In the genomic region with DNA sequence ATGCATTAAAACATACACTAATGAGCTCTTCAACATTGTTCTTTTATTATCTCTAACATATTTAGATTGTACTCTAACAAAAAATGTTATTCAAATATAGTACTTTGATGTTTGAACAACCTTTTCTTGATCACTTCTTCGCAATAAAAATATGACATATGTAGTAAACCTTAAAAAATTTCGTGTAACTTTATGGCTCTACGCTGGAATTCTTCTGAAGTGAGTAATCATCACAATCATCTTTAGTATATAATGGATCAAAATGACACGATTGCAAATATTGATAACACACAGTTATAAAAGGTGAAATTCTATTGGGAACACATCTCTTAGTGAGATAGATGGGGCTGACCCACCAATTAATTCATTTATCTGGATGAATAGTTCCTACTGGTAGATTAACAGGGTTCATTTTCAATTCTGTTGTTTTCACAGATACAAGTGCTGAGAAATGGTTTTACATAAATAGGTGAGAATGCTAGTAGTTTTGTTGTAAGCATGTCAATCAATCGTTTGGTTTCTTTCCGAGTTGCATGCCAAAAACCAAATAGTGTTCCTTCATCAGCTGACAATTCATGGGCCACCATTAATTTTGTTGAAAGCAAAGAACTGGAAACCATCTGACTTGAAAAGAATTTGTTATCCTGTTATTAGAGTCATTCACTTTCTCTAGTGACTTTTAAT, we compare ENCODE assay signal across 8 cellular contexts. TPM values are rescaled to one million over a fixed set of nuclear protein-coding genes. Genes with fewer than 3 reads are reported as not detected.
DNase-seq lines count a peak whose midpoint lies in the region; ATAC-seq, FAIRE-seq and TF ChIP-seq lines count a peak whose summit lies in the region.

No MANE protein-coding gene starts in this region.

- H3K4me3 ChIP-seq in GM08714 (ENCODE audit: low read length), result peak overlapping the region; percentile 96; the same call in 1 of the 2 replicates
- peak overlapping the region; percentile 100 for H3K4me3 ChIP-seq in PC-3 (ENCODE audit: low read length)
- peak overlapping the region; percentile 59 to 91 (median 79) for H3K4me3 ChIP-seq in endothelial cell of umbilical vein (replicated peaks in 1 of 3; ENCODE audit: insufficient read depth in 1 of 3, low read depth in 1 of 3, low read length in 3 of 3)
- H3K4me3 ChIP-seq in ovary, result peak overlapping the region; percentile 71

- H3F3A ChIP-seq in PC-3 (ENCODE audit: low read length, unreplicated experiment), result no peaks in the 10 kb centered on the region

- H3K27ac ChIP-seq in PC-3 (ENCODE audit: low read length) (no peak overlapping the region), endothelial cell of umbilical vein (ENCODE audit: insufficient read depth, low read depth, low read length) (peak overlapping the region; percentile 86), ovary (no peak overlapping the region)

- dilution Hi-C loops in endothelial cell of umbilical vein (cut with MboI; ENCODE audit: extremely low pct_ligation_motif_present, low sequenced_read_pairs), result no loop called here

- 62 to 68% (median 62%) methylated on average over 6 of the region's 6 CpGs for WGBS in ovary, 3 donors

- intact Hi-C loops in PC-3 (cut with micrococcal nuclease), result no loop called here
- intact Hi-C loops in endothelial cell of umbilical vein (cut with micrococcal nuclease), result loop anchor here (1.0 to 5.0 kb wide), 2 partner anchors 178 to 214 kb away; a partner anchor contains a TSS
- intact Hi-C loops in ovary (cut with DNase I), result no loop called here

- ATAC-seq in PC-3 (no peak), HG03045 (IDR thresholded peaks at IDR 0.05; ENCODE audit: unreplicated experiment) (no peak)

- no peaks in the 10 kb centered on the region for H3K9me3 ChIP-seq in PC-3 (ENCODE audit: low read length)
- H3K9me3 ChIP-seq in endothelial cell of umbilical vein (replicated peaks; ENCODE audit: control insufficient read depth, insufficient read depth, low read length), result no peaks in the 10 kb centered on the region
- no peaks in the 10 kb centered on the region for H3K9me3 ChIP-seq in ovary

- peak; percentile 57 for DNase-seq in PC-3
- DNase-seq in endothelial cell of umbilical vein (ENCODE audit: low read depth, low spot score), result peak; percentile 24
- DNase-seq in ovary, result no peak
- DNase-seq in GM03348 (ENCODE audit: low spot score), result no peak
- no peak for DNase-seq in NCI-H1105 treated with DMSO at 0.1 percent for 48 hours (lab: John Stamatoyannopoulos, UW)
- DNase-seq in NCI-H2081 (lab: John Stamatoyannopoulos, UW), result no peak

- H3K4me2 ChIP-seq in PC-3 (ENCODE audit: low read length), result peak overlapping the region; percentile 83
- peak overlapping the region; percentile 89 for H3K4me2 ChIP-seq in endothelial cell of umbilical vein (ENCODE audit: insufficient read depth, low read length)

- TF ChIP-seq POLR2A in endothelial cell of umbilical vein (IDR thresholded peaks at IDR 0.05; ENCODE audit: low read depth, low read length), result no peak
- no peak for TF ChIP-seq POLR2A in ovary (IDR thresholded peaks at IDR 0.05)

- H3K4me1 ChIP-seq in PC-3 (ENCODE audit: insufficient read depth, low read length), result peaks cover 11% of the 10 kb centered on the region
- peaks cover 9% of the 10 kb centered on the region for H3K4me1 ChIP-seq in endothelial cell of umbilical vein (ENCODE audit: control insufficient read depth, extremely low read depth, insufficient read depth, low read length)
- H3K4me1 ChIP-seq in ovary (ENCODE audit: insufficient read depth), result peaks cover 3% of the 10 kb centered on the region

- CTCF ChIA-PET in PC-3 (lab: Charles Lee) (no interaction called here), endothelial cell of umbilical vein (lab: Charles Lee) (interaction anchor here (1.1 to 1.9 kb wide), 2 partner anchors 14 to 17 kb away, joined by 3 to 6 read pairs; no protein-coding TSS in a partner anchor)

- H2AFZ ChIP-seq in PC-3 (ENCODE audit: low read length), result no peak overlapping the region
- no peak overlapping the region for H2AFZ ChIP-seq in endothelial cell of umbilical vein (ENCODE audit: low read depth, low read length)

- no peaks in the 10 kb centered on the region for H4K20me1 ChIP-seq in PC-3 (ENCODE audit: low read length)
- no peaks in the 10 kb centered on the region for H4K20me1 ChIP-seq in endothelial cell of umbilical vein (replicated peaks; ENCODE audit: control insufficient read depth, extremely low read depth, insufficient read depth, low read length)

- POLR2A ChIA-PET in PC-3 (lab: Charles Lee; ENCODE audit: unreplicated experiment), result interaction anchor here (0.7 kb wide), 1 partner anchor 37 kb away, joined by 3 read pairs; no protein-coding TSS in a partner anchor
- POLR2A ChIA-PET in endothelial cell of umbilical vein (lab: Charles Lee), result interaction anchor here (0.5 kb wide), 1 partner anchor 10 kb away, joined by 4 read pairs; no protein-coding TSS in a partner anchor

- H3K9ac ChIP-seq in PC-3 (ENCODE audit: low read length), result peak overlapping the region; percentile 97
- H3K9ac ChIP-seq in endothelial cell of umbilical vein (replicated peaks; ENCODE audit: extremely low read depth, insufficient read depth, low read length), result peak overlapping the region; percentile 99

- TF ChIP-seq CTCF in PC-3 (conservative IDR thresholded peaks at IDR 0.05; ENCODE audit: low read depth, low read length) (no peak), endothelial cell of umbilical vein (IDR thresholded peaks at IDR 0.05; ENCODE audit: extremely low read depth in 1 of 2, insufficient read depth in 1 of 2, low read depth in 1 of 2, low read length in 2 of 2) (no peak), ovary (IDR thresholded peaks at IDR 0.05) (no peak)

- no peak for TF ChIP-seq EP300 in ovary (IDR thresholded peaks at IDR 0.05)

- no peaks in the 10 kb centered on the region for H3K27me3 ChIP-seq in PC-3 (ENCODE audit: low read length)
- no peaks in the 10 kb centered on the region for H3K27me3 ChIP-seq in endothelial cell of umbilical vein (ENCODE audit: control insufficient read depth in 2 of 2, insufficient read depth in 2 of 2, low read length in 2 of 2)
- H3K27me3 ChIP-seq in ovary, result no peaks in the 10 kb centered on the region

- H3K9me2 ChIP-seq in PC-3 (replicated peaks; ENCODE audit: low read length), result no peaks in the 10 kb centered on the region

- BruUV-seq in PC-3 (replicated peaks; lab: Mats Ljungman, UMichigan), result no TSS peak
- no TSS peak for BruUV-seq in endothelial cell of umbilical vein (replicated peaks; lab: Mats Ljungman, UMichigan)

- H3K9me1 ChIP-seq in endothelial cell of umbilical vein (replicated peaks; ENCODE audit: control insufficient read depth, extremely low read depth, insufficient read depth, low read length), result no peaks in the 10 kb centered on the region

- FAIRE-seq in endothelial cell of umbilical vein (lab: Jason Lieb, UNC), result peak; percentile 8

- H3K79me2 ChIP-seq in PC-3 (ENCODE audit: low read length), result peaks cover 58% of the 10 kb centered on the region
- peaks cover 29% of the 10 kb centered on the region for H3K79me2 ChIP-seq in endothelial cell of umbilical vein (ENCODE audit: control insufficient read depth, insufficient read depth, low read length)

- peaks cover 13% of the 10 kb centered on the region; the same call in 1 of the 2 replicates for H3K36me3 ChIP-seq in PC-3 (ENCODE audit: low read depth, low read length)
- peaks cover 4 to 8% of the 10 kb centered on the region in 2 experiments for H3K36me3 ChIP-seq in endothelial cell of umbilical vein (ENCODE audit: control insufficient read depth in 2 of 2, extremely low read depth in 1 of 2, insufficient read depth in 2 of 2, low read length in 2 of 2)
- H3K36me3 ChIP-seq in ovary, result no peaks in the 10 kb centered on the region

TF ChIP-seq in endothelial cell of umbilical vein, 7 proteins besides CTCF, POLR2A, EP300 and RAD21:
- TF ChIP-seq GATA2 (IDR thresholded peaks at IDR 0.05; ENCODE audit: insufficient read depth, insufficient read length, low read depth, low read length), result no peak
- TF ChIP-seq FOS (IDR thresholded peaks at IDR 0.05; ENCODE audit: borderline replicate concordance, insufficient read depth, low read length), result no peak
- no peak for TF ChIP-seq EZH2 (IDR thresholded peaks at IDR 0.05; ENCODE audit: borderline replicate concordance, low read depth, low read length, severe bottlenecking)
- TF ChIP-seq, protein P1, sequence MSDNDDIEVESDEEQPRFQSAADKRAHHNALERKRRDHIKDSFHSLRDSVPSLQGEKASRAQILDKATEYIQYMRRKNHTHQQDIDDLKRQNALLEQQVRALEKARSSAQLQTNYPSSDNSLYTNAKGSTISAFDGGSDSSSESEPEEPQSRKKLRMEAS (IDR thresholded peaks at IDR 0.05; ENCODE audit: insufficient read depth, insufficient read length), result no peak
- no peak for TF ChIP-seq MYC (IDR thresholded peaks at IDR 0.05; ENCODE audit: low read depth, low read length)
- no peak for TF ChIP-seq JUN (IDR thresholded peaks at IDR 0.05; ENCODE audit: borderline replicate concordance, insufficient read depth, insufficient read length, low read depth)
- no peak for TF ChIP-seq POLR2AphosphoS5 (IDR thresholded peaks at IDR 0.05; ENCODE audit: insufficient read depth, low read depth, low read length)

RNA-seq across cellular contexts. Expression of a gene that starts 1.5 kb away (rescaled TPM):
- 68.7 and 76.1 TPM in 2 replicates for total RNA-seq in PC-3 (2014; rRNA removed)
- total RNA-seq in endothelial cell of umbilical vein, result 42.5 and 44.7 TPM in 2 replicates
- polyA plus RNA-seq in endothelial cell of umbilical vein, result 11.7 and 16.9 TPM in 2 replicates
- polyA plus RNA-seq in endothelial cell of umbilical vein (2011; cell fraction: cytosol; rRNA removed), result 16.0 and 16.9 TPM in 2 replicates
- 10.3 and 14.2 TPM in 2 replicates for polyA plus RNA-seq in endothelial cell of umbilical vein (2011; cell fraction: nucleus; rRNA removed)
- 34.8 and 52.4 TPM in 2 replicates for polyA plus RNA-seq in endothelial cell of umbilical vein (2012)
- polyA minus RNA-seq in endothelial cell of umbilical vein, result 25.6 and 25.8 TPM in 2 replicates
- 35.2 TPM for polyA minus RNA-seq in endothelial cell of umbilical vein (2011; cell fraction: cytosol; rRNA and poly(A)+ RNA removed)
- polyA minus RNA-seq in endothelial cell of umbilical vein (2011; cell fraction: nucleus; rRNA and poly(A)+ RNA removed), result 12.3 and 15.3 TPM in 2 replicates
- total RNA-seq in ovary, result 10 to 100 TPM; 24.5 to 36.9 (median 29.0) TPM
- polyA plus RNA-seq in ovary, result 10 to 100 TPM; 19.0 to 44.4 TPM

RNA-seq across cellular contexts. Expression of a gene that starts 8.8 kb away (rescaled TPM):
- not detected in 2 replicates for total RNA-seq in PC-3 (2014; rRNA removed)
- not detected in 2 replicates for total RNA-seq in endothelial cell of umbilical vein
- not detected in 2 replicates for polyA plus RNA-seq in endothelial cell of umbilical vein
- polyA plus RNA-seq in endothelial cell of umbilical vein (2011; cell fraction: cytosol; rRNA removed), result not detected in 2 replicates
- not detected in 2 replicates for polyA plus RNA-seq in endothelial cell of umbilical vein (2011; cell fraction: nucleus; rRNA removed)
- polyA plus RNA-seq in endothelial cell of umbilical vein (2012), result not detected in 2 replicates
- not detected in 2 replicates for polyA minus RNA-seq in endothelial cell of umbilical vein
- not detected for polyA minus RNA-seq in endothelial cell of umbilical vein (2011; cell fraction: cytosol; rRNA and poly(A)+ RNA removed)
- not detected in 2 replicates for polyA minus RNA-seq in endothelial cell of umbilical vein (2011; cell fraction: nucleus; rRNA and poly(A)+ RNA removed)
- total RNA-seq in ovary, result not detected
- not detected for polyA plus RNA-seq in ovary

Comparison
In these comparisons a context has a peak if more than half of its experiments do, and no peak if none do; other contexts are left out.
1. DNase-seq: peak in PC-3 (single experiment) and endothelial cell of umbilical vein (single experiment); none in ovary (0 of 5), GM03348 (single experiment), NCI-H1105 treated with DMSO at 0.1 percent for 48 hours (single experiment) and NCI-H2081 (0 of 2).
2. Peak in every context shown above with its lines, with median percentiles within 50 percentile points of each other: H3K4me3 ChIP-seq.